Comparison of ENCODE assay signal across 10 cellular contexts in genomic region chr4:89575840-89576239, GRCh38.
"Had no signal": no experiment of that assay in that cellular context is flagged by ENCODE, and none has a peak within 500 bp of the region (broad histone marks: within the 10 kb centered on the region; RNA-seq: fewer than 3 reads in every experiment).

No MANE protein-coding gene starts in this region.

- H3K36me3 ChIP-seq: HAP-1 had no signal

- FAIRE-seq: H54 had no signal

- H3K4me3 ChIP-seq: GM23248, GM23338, HAP-1 had no signal

- H2AFZ ChIP-seq: GM23248, GM23338 had no signal

- DNase-seq: GM23248, GOT3, H7, H9, HCEC 1CT, HFFc6 had no signal

- H3K4me2 ChIP-seq: GM23338 had no signal

- ATAC-seq: GM23338, HCT116 had no signal

- H3K27ac Mint-ChIP-seq: GM23338, H9, HFFc6 had no signal

- H3K4me3 Mint-ChIP-seq: GM23338, H9, HFFc6 had no signal

- H3K9ac ChIP-seq: GM23248 had no signal

- H3K27ac ChIP-seq: GM23248 had no signal

- H3K9me3 Mint-ChIP-seq: HFFc6 had no signal
